19 cellular contexts compared by ENCODE assay signal in genomic region chr12:79183003-79183402, GRCh38.
"Had no signal": no experiment of that assay in that cellular context is flagged by ENCODE, and none has a peak within 500 bp of the region (broad histone marks: within the 10 kb centered on the region; RNA-seq: fewer than 3 reads in every experiment).

No MANE protein-coding gene starts in this region.

- H3K9me3 Mint-ChIP-seq: activated T-helper 1 cell treated with anti-CD3 and anti-CD28 coated beads, Interleukin-12 subunit alpha, Interleukin-12 subunit beta, Interleukin-2, Interleukin-4 antibody, amounts not matched to agents 30 ng/mL and 10 ng/mL and 1 ng/mL, durations not matched to agents 14 hours and 24 hours and 36 hours had no signal

- H3K4me3 Mint-ChIP-seq: activated CD4-positive, alpha-beta T cell treated with anti-CD3 and anti-CD28 coated beads for 36 hours; activated naive CD8-positive, alpha-beta T cell; activated T-helper 1 cell treated with anti-CD3 and anti-CD28 coated beads, Interleukin-12 subunit alpha, Interleukin-12 subunit beta, Interleukin-2, Interleukin-4 antibody, amounts not matched to agents 30 ng/mL and 10 ng/mL and 1 ng/mL, durations not matched to agents 14 hours and 24 hours and 36 hours; nephron progenitor cell; WTC11 had no signal

- H3K36me3 Mint-ChIP-seq: activated naive CD8-positive, alpha-beta T cell; WTC11 had no signal

- DNase-seq: activated CD4-positive, alpha-beta T cell treated with anti-CD3 and anti-CD28 coated beads for 36 hours; activated CD4-positive, alpha-beta T cell treated with anti-CD3 and anti-CD28 coated beads, Interleukin-2, amount 50 U/mL, for 48 hours; activated gamma-delta T cell treated with Interleukin-2 at 50 U/mL for 16 hours; activated T-cell treated with anti-CD3 and anti-CD28 coated beads for 4 hours; amniotic stem cell; foreskin melanocyte; glutamatergic neuron; hippocampal formation; left lung; nephron progenitor cell; occipital lobe; stimulated activated CD4-positive, alpha-beta T cell treated with anti-CD3 and anti-CD28 coated beads, Interleukin-1b, Interleukin-23, amount 100 ng/mL, for 48 hours; stimulated activated CD8-positive, alpha-beta memory T cell treated with anti-CD3 and anti-CD28 coated beads, Interleukin-4, amount 100 ng/mL, for 48 hours; stimulated activated naive CD4-positive, alpha-beta T cell treated with Interleukin-2 at 50 U/mL for 16 hours; tibial artery; uterus had no signal

- ATAC-seq: activated CD4-positive, alpha-beta T cell treated with anti-CD3 and anti-CD28 coated beads for 36 hours; left lung; WTC11 had no signal

- H3K27me3 Mint-ChIP-seq: activated CD4-positive, alpha-beta T cell treated with anti-CD3 and anti-CD28 coated beads for 36 hours; activated naive CD8-positive, alpha-beta T cell had no signal

- H3K27ac Mint-ChIP-seq: activated CD4-positive, alpha-beta T cell treated with anti-CD3 and anti-CD28 coated beads for 36 hours; activated naive CD8-positive, alpha-beta T cell; activated T-helper 1 cell treated with anti-CD3 and anti-CD28 coated beads, Interleukin-12 subunit alpha, Interleukin-12 subunit beta, Interleukin-2, Interleukin-4 antibody, amounts not matched to agents 30 ng/mL and 10 ng/mL and 1 ng/mL, durations not matched to agents 14 hours and 24 hours and 36 hours; nephron progenitor cell had no signal

- H3K4me1 Mint-ChIP-seq: activated CD4-positive, alpha-beta T cell treated with anti-CD3 and anti-CD28 coated beads for 36 hours had no signal
